ENCODE assay signal across 1 cellular context in genomic region chr1:208233978-208234377, GRCh38.
TF ChIP-seq lines count a peak whose summit lies in the region.

No MANE protein-coding gene starts in this region.

TF ChIP-seq in IMR-90, 13 proteins besides CTCF, POLR2A, EP300 and RAD21:
- TF ChIP-seq CEBPB (IDR thresholded peaks at IDR 0.05; ENCODE audit: low read depth, low read length) (no peak), BHLHE40 (IDR thresholded peaks at IDR 0.05; ENCODE audit: low read depth, low read length) (no peak), FOS (IDR thresholded peaks at IDR 0.05; ENCODE audit: low read depth, low read length) (no peak), CHD1 (IDR thresholded peaks at IDR 0.05; ENCODE audit: low read depth, low read length) (no peak), RFX5 (IDR thresholded peaks at IDR 0.05; ENCODE audit: low read depth, low read length) (no peak), NFE2L2 (IDR thresholded peaks at IDR 0.05; ENCODE audit: low read depth, low read length) (no peak), MXI1 (IDR thresholded peaks at IDR 0.05; ENCODE audit: borderline replicate concordance, low read depth, low read length) (no peak), MAZ (IDR thresholded peaks at IDR 0.05; ENCODE audit: borderline replicate concordance, low read depth, low read length) (no peak), SMC3 (IDR thresholded peaks at IDR 0.05; ENCODE audit: low read depth, low read length) (no peak), USF2 (IDR thresholded peaks at IDR 0.05; ENCODE audit: low read depth, low read length) (no peak), RCOR1 (IDR thresholded peaks at IDR 0.05; ENCODE audit: insufficient replicate concordance, low read length) (no peak), MAFK (IDR thresholded peaks at IDR 0.05; ENCODE audit: low read depth, low read length) (no peak), ELK1 (IDR thresholded peaks at IDR 0.05; ENCODE audit: borderline replicate concordance, low read depth, low read length) (no peak)
